Comparison of ENCODE assay signal across 11 cellular contexts in the genomic region with DNA sequence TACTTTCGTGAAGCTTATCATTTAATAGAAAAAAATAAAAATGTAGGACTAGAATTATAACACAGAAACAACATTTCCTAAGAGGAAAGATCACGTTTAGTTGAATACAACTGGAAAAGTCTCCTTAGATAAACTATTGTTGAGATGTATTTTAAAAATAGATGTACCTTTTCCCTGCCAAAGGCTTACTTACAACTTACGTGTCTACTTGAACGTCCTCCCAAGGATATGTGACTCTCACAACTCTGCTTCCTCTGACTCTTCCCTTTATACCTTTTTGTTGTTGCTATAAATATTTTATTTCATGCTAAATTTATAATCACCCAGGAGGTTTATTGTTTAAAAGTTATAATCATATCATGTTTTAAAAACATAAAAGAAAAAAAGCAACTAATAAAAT.
"Had no signal": no experiment of that assay in that cellular context is flagged by ENCODE, and none has a peak within 500 bp of the region (broad histone marks: within the 10 kb centered on the region; RNA-seq: fewer than 3 reads in every experiment).

No MANE protein-coding gene starts in this region.

- DNase-seq: GM23248, GOT3, H7, H9, HCEC 1CT, HFFc6 had no signal

- FAIRE-seq: H1, H54 had no signal

- H3K36me3 ChIP-seq: HAP-1 had no signal

- H3K9ac ChIP-seq: GM23248 had no signal

- H3K4me3 ChIP-seq: GM23248, GM23338, HAP-1 had no signal

- ATAC-seq: GM23338, HCT116 had no signal

- H3K4me2 ChIP-seq: GM23338 had no signal

- H2AFZ ChIP-seq: GM23248, GM23338 had no signal

- H3K27ac ChIP-seq: GM23248 had no signal

- H3K4me1 ChIP-seq: HAP-1 had no signal

- H3K9me3 ChIP-seq: HAP-1 had no signal
